In the genomic region with DNA sequence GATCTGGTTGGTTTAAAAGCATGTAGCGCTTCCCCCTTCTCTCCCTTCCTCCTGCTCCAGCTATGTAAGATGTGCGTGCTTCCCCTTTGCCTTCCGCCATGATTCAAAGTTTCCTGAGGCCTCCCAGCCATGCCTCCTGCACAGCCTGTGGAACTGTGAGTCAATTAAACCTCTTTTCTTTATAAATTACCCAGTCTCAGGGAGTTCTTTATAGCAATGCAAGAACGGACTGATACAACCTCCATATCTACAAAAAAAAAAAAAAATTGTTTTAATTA, we compare ENCODE assay signal across 19 cellular contexts. TPM values are rescaled to one million over a fixed set of nuclear protein-coding genes. Genes with fewer than 3 reads are reported as not detected.
A peak's percentile ranks its signal among the peaks of the same experiment; 100 is the strongest.
DNase-seq lines count a peak whose midpoint lies in the region; ATAC-seq and TF ChIP-seq lines count a peak whose summit lies in the region.
"Had no signal": no experiment of that assay in that cellular context is flagged by ENCODE, and none has a peak within 500 bp of the region (broad histone marks: within the 10 kb centered on the region; RNA-seq: fewer than 3 reads in every experiment).

No MANE protein-coding gene starts in this region.

- peaks cover 4% of the 10 kb centered on the region; the same call in 1 of the 2 replicates for H3K9me2 ChIP-seq in GM23338 (ENCODE audit: insufficient read depth)

- H3K27me3 Mint-ChIP-seq in GM23338 (ENCODE audit: insufficient read depth, low read depth, poor library complexity): peaks cover 7% of the 10 kb centered on the region

- H3K79me2 ChIP-seq in GM23338 (replicated peaks; ENCODE audit: insufficient read depth): no peaks in the 10 kb centered on the region
- no peaks in the 10 kb centered on the region for H3K79me2 ChIP-seq in mammary epithelial cell (ENCODE audit: insufficient read depth, low read length)

- no peaks in the 10 kb centered on the region for H3K9me3 Mint-ChIP-seq in GM23338
- H3K9me3 Mint-ChIP-seq: CD4-positive, alpha-beta T cell had no signal

- H3K27me3 ChIP-seq in GM23338 (ENCODE audit: insufficient read depth): no peaks in the 10 kb centered on the region
- no peaks in the 10 kb centered on the region for H3K27me3 ChIP-seq in neutrophil
- H3K27me3 ChIP-seq in mammary epithelial cell (ENCODE audit: insufficient read depth, low read length): no peaks in the 10 kb centered on the region

- H3K36me3 ChIP-seq in GM23338 (ENCODE audit: insufficient read depth) (no peaks in the 10 kb centered on the region), neutrophil (no peaks in the 10 kb centered on the region), mammary epithelial cell (ENCODE audit: insufficient read depth, low read length) (no peaks in the 10 kb centered on the region)

- no peaks in the 10 kb centered on the region for H3F3A ChIP-seq in GM23338 (replicated peaks; ENCODE audit: low read depth)

- no peak overlapping the region for H3K9ac ChIP-seq in mammary epithelial cell (ENCODE audit: insufficient read depth, low read length)

- CTCF ChIA-PET in mammary epithelial cell (lab: Charles Lee; ENCODE audit: low non-redundant PET): no interaction called here

- intact Hi-C loops in mammary epithelial cell (cut with micrococcal nuclease): no loop called here

- H3K4me3 ChIP-seq in GM23338 (no peak overlapping the region), neutrophil (ENCODE audit: low read depth in 1 of 2, low read length in 1 of 2) (no peak overlapping the region), mammary epithelial cell (replicated peaks in 1 of 3; ENCODE audit: insufficient read depth in 1 of 3, low read depth in 2 of 3, low read length in 3 of 3) (no peak overlapping the region)
- H3K4me3 ChIP-seq: A549, GM12878 had no signal

- H3K4me2 ChIP-seq in GM23338 (no peak overlapping the region), mammary epithelial cell (ENCODE audit: insufficient read depth, low read depth, low read length) (no peak overlapping the region)
- H3K4me2 ChIP-seq: A549 had no signal

- H3K27ac ChIP-seq in GM23338 (ENCODE audit: low read depth) (no peak overlapping the region), VCaP (peak overlapping the region; percentile 61; the same call in 1 of the 2 replicates), neutrophil (peak overlapping the region; percentile 46), mammary epithelial cell (ENCODE audit: insufficient read depth, low read depth, low read length) (no peak overlapping the region)
- H3K27ac ChIP-seq: 22Rv1, A549, C4-2B had no signal

- no peak for ATAC-seq in GM23338
- ATAC-seq: A549, GM12878, HepG2 had no signal

- no peaks in the 10 kb centered on the region for H3K4me1 ChIP-seq in GM23338 (ENCODE audit: insufficient read depth)
- H3K4me1 ChIP-seq in neutrophil (ENCODE audit: control insufficient read depth in 1 of 2, insufficient read depth in 1 of 2, low read depth in 1 of 2, low read length in 1 of 2): peaks cover 40 to 61% of the 10 kb centered on the region in 2 experiments
- no peaks in the 10 kb centered on the region for H3K4me1 ChIP-seq in mammary epithelial cell (ENCODE audit: insufficient read depth, low read length)
- H3K4me1 ChIP-seq: A549, Caco-2 had no signal

- BruUV-seq in mammary epithelial cell (replicated peaks; lab: Mats Ljungman, UMichigan): no TSS peak

- H2AFZ ChIP-seq in GM23338 (peak overlapping the region; percentile 52), mammary epithelial cell (ENCODE audit: low read depth, low read length) (no peak overlapping the region)

- H3K9me3 ChIP-seq in neutrophil (no peaks in the 10 kb centered on the region), mammary epithelial cell (replicated peaks; ENCODE audit: insufficient read depth, low read length) (no peaks in the 10 kb centered on the region)
- H3K9me3 ChIP-seq: A549, Caco-2 had no signal

- DNase-seq in GM23338 (ENCODE audit: low spot score) (no peak), MV-4-11 (lab: John Stamatoyannopoulos, UW) (peak; percentile 53), DMS79 treated with DMSO at 0.1 percent for 48 hours (lab: John Stamatoyannopoulos, UW) (no peak), mammary epithelial cell (no peak), EL (no peak)
- DNase-seq: AML-193; Caco-2; CD4-positive, alpha-beta T cell; DMS153; DMS79; H9 had no signal

- H3K4me1 Mint-ChIP-seq in GM23338: no peaks in the 10 kb centered on the region

- H4K20me1 ChIP-seq in GM23338 (replicated peaks; ENCODE audit: insufficient read depth): no peaks in the 10 kb centered on the region
- H4K20me1 ChIP-seq in mammary epithelial cell (ENCODE audit: insufficient read depth, low read length): no peaks in the 10 kb centered on the region

- in situ Hi-C loops in mammary epithelial cell (cut with MboI; ENCODE audit: low sequenced_read_pairs in 2 of 2): no loop called here

- WGBS in mammary epithelial cell (ENCODE audit: low coverage, missing lambda C conversion rate): 97% methylated on average over 4 of the region's 4 CpGs

- H3K4me3 Mint-ChIP-seq in GM23338: no peak overlapping the region
- H3K4me3 Mint-ChIP-seq: CD4-positive, alpha-beta T cell; H9; IgD-negative memory B cell had no signal

- no peaks in the 10 kb centered on the region for H3K36me3 Mint-ChIP-seq in GM23338 (ENCODE audit: low read depth)
- H3K36me3 Mint-ChIP-seq: IgD-negative memory B cell had no signal

- TF ChIP-seq CTCF in GM23338 (conservative IDR thresholded peaks at IDR 0.05; ENCODE audit: low read depth in 2 of 2): no peak
- TF ChIP-seq CTCF in VCaP (conservative IDR thresholded peaks at IDR 0.05): no peak
- no peak for TF ChIP-seq CTCF in neutrophil (IDR thresholded peaks at IDR 0.05)
- TF ChIP-seq CTCF in mammary epithelial cell (conservative IDR thresholded peaks at IDR 0.05 in 1 of 2, IDR thresholded peaks at IDR 0.05 in 1 of 2; ENCODE audit: extremely low read depth in 1 of 2, insufficient read depth in 1 of 2, low read depth in 1 of 2, low read length in 2 of 2): no peak

- dilution Hi-C loops in mammary epithelial cell (cut with HindIII; ENCODE audit: low sequenced_read_pairs): no loop called here

- H3K27ac Mint-ChIP-seq in GM23338: no peak overlapping the region
- H3K27ac Mint-ChIP-seq: CD4-positive, alpha-beta T cell; IgD-negative memory B cell had no signal

TF ChIP-seq in GM23338, 12 proteins besides CTCF, POLR2A, EP300 and RAD21 (continues in another document):
- TF ChIP-seq, protein P1, sequence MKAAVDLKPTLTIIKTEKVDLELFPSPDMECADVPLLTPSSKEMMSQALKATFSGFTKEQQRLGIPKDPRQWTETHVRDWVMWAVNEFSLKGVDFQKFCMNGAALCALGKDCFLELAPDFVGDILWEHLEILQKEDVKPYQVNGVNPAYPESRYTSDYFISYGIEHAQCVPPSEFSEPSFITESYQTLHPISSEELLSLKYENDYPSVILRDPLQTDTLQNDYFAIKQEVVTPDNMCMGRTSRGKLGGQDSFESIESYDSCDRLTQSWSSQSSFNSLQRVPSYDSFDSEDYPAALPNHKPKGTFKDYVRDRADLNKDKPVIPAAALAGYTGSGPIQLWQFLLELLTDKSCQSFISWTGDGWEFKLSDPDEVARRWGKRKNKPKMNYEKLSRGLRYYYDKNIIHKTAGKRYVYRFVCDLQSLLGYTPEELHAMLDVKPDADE (IDR thresholded peaks at IDR 0.05): no peak
- TF ChIP-seq CREB1 (CRISPR knock-in tag; IDR thresholded peaks at IDR 0.05; ENCODE audit: low read depth) (no peak), JUNB (IDR thresholded peaks at IDR 0.05; ENCODE audit: unreplicated experiment) (no peak), STAT1 (IDR thresholded peaks at IDR 0.05; ENCODE audit: unreplicated experiment) (no peak)
- TF ChIP-seq, protein P2, sequence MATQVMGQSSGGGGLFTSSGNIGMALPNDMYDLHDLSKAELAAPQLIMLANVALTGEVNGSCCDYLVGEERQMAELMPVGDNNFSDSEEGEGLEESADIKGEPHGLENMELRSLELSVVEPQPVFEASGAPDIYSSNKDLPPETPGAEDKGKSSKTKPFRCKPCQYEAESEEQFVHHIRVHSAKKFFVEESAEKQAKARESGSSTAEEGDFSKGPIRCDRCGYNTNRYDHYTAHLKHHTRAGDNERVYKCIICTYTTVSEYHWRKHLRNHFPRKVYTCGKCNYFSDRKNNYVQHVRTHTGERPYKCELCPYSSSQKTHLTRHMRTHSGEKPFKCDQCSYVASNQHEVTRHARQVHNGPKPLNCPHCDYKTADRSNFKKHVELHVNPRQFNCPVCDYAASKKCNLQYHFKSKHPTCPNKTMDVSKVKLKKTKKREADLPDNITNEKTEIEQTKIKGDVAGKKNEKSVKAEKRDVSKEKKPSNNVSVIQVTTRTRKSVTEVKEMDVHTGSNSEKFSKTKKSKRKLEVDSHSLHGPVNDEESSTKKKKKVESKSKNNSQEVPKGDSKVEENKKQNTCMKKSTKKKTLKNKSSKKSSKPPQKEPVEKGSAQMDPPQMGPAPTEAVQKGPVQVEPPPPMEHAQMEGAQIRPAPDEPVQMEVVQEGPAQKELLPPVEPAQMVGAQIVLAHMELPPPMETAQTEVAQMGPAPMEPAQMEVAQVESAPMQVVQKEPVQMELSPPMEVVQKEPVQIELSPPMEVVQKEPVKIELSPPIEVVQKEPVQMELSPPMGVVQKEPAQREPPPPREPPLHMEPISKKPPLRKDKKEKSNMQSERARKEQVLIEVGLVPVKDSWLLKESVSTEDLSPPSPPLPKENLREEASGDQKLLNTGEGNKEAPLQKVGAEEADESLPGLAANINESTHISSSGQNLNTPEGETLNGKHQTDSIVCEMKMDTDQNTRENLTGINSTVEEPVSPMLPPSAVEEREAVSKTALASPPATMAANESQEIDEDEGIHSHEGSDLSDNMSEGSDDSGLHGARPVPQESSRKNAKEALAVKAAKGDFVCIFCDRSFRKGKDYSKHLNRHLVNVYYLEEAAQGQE (IDR thresholded peaks at IDR 0.05; ENCODE audit: unreplicated experiment): no peak

RNA-seq across cellular contexts. Expression of a gene that starts 16.6 kb away (rescaled TPM):
- 86.1 and 91.6 TPM in 2 replicates for total RNA-seq in GM23338 (2014; rRNA removed; shearing (Covaris generic))
- polyA plus RNA-seq in GM23338 (2016; fragmentation: Nextera tagmentation; extraction: Ambion mirVana) (39.0 and 40.0 TPM in 2 replicates), mammary epithelial cell (45.0 TPM)
- total RNA-seq in mammary epithelial cell: 10 to 100 TPM; 71.2 to 81.4 TPM
- polyA minus RNA-seq in mammary epithelial cell: 125 TPM

RNA-seq across cellular contexts. Expression of a gene that starts 21.0 kb away (rescaled TPM):
- 61.4 and 77.4 TPM in 2 replicates for total RNA-seq in GM23338 (2014; rRNA removed; shearing (Covaris generic))
- polyA plus RNA-seq in GM23338 (2016; fragmentation: Nextera tagmentation; extraction: Ambion mirVana): 53.2 and 54.4 TPM in 2 replicates
- total RNA-seq in mammary epithelial cell: 100 to 1,000 TPM in 1 of 2 donors, 10 to 100 TPM in 1; 41.0 to 159 TPM
- 34.7 TPM for polyA plus RNA-seq in mammary epithelial cell
- 5.2 TPM for polyA minus RNA-seq in mammary epithelial cell

Comparison
In these comparisons a context has a peak if more than half of its experiments do, and no peak if none do; other contexts are left out.
1. H3K27ac ChIP-seq: peak in VCaP (single experiment) and neutrophil (single experiment); none in GM23338 (single experiment) and mammary epithelial cell (single experiment).